Comparison of ENCODE assay signal across 25 cellular contexts in the genomic region with DNA sequence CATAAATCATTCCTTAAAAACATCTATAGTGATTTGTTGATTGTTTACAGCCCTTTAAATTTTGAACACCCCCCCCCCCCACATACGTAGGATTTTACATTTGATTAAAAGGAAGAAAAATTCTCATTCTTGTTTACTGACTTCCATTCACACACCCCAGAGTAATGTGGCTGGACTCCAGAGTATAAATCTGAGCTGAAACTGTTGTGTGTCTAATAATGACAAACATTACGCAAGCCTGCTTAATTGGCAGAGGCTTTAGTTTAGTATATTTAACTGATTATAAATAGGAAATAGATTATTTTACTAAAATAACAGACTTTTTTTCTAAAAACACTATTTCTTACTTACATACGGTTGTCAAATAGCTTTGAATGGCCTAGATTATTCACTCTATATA.
A peak's percentile ranks its signal among the peaks of the same experiment; 100 is the strongest.
DNase-seq lines count a peak whose midpoint lies in the region; ATAC-seq, FAIRE-seq and TF ChIP-seq lines count a peak whose summit lies in the region.
"Had no signal": no experiment of that assay in that cellular context is flagged by ENCODE, and none has a peak within 500 bp of the region (broad histone marks: within the 10 kb centered on the region; RNA-seq: fewer than 3 reads in every experiment).

No MANE protein-coding gene starts in this region.

- no peak overlapping the region for H3K4me3 ChIP-seq in ACC112 (ENCODE audit: low read depth, low read length)
- no peak overlapping the region for H3K4me3 ChIP-seq in LNCaP clone FGC (ENCODE audit: low read depth, low read length)
- H3K4me3 ChIP-seq in HepG2 (replicated peaks in 1 of 3; ENCODE audit: insufficient read depth in 1 of 3, low read depth in 2 of 3, low read length in 3 of 3), result no peak overlapping the region

- TF ChIP-seq CTCF in LNCaP clone FGC (IDR thresholded peaks at IDR 0.05; ENCODE audit: control insufficient read depth, extremely low read depth, insufficient read depth) (no peak), HepG2 (CRISPR knock-in tag; IDR thresholded peaks at IDR 0.05) (no peak), GM10248 (IDR thresholded peaks at IDR 0.05; ENCODE audit: control extremely low read depth, extremely low read depth, low read depth, missing control alignments) (no peak)

- no peak for TF ChIP-seq EP300 in HepG2 (IDR thresholded peaks at IDR 0.05; ENCODE audit: low read depth in 2 of 2, low read length in 2 of 2)
- no peak for TF ChIP-seq EP300 in HepG2 (CRISPR knock-in tag; IDR thresholded peaks at IDR 0.05; ENCODE audit: borderline replicate concordance)

- FAIRE-seq in endometrium (lab: Jason Lieb, UNC) (peak; percentile 54), HepG2 (lab: Jason Lieb, UNC) (no peak)
- FAIRE-seq: D721Med, GM19239 had no signal

- H3K4me1 ChIP-seq in ACC112 (ENCODE audit: control insufficient read depth, insufficient read depth, low read length, unreplicated experiment) (no peaks in the 10 kb centered on the region), HepG2 (ENCODE audit: insufficient read depth, low read length) (no peaks in the 10 kb centered on the region)

- no peak for TF ChIP-seq RAD21 in HepG2 (CRISPR knock-in tag; IDR thresholded peaks at IDR 0.05)

- no peak overlapping the region for H3K9ac ChIP-seq in HepG2 (ENCODE audit: insufficient read depth, low read depth, low read length)
- H3K9ac ChIP-seq: SK-N-SH had no signal

- no peak overlapping the region for H3K4me2 ChIP-seq in HepG2 (ENCODE audit: low read depth, low read length)
- H3K4me2 ChIP-seq: SK-N-SH had no signal

- H3K9me3 ChIP-seq in HepG2 (ENCODE audit: low read length), result no peaks in the 10 kb centered on the region
- H3K9me3 ChIP-seq: SK-N-SH had no signal

- H3K27ac ChIP-seq in ACC112 (ENCODE audit: low read depth, low read length), result no peak overlapping the region
- H3K27ac ChIP-seq in HepG2 (ENCODE audit: extremely low read length, insufficient read depth, low read length), result no peak overlapping the region

- H3K79me2 ChIP-seq in ACC112 (ENCODE audit: control insufficient read depth, insufficient read depth, low read length, unreplicated experiment), result no peaks in the 10 kb centered on the region
- H3K79me2 ChIP-seq in HepG2 (ENCODE audit: insufficient read depth, low read length), result no peaks in the 10 kb centered on the region

- TF ChIP-seq POLR2A in HepG2 (IDR thresholded peaks at IDR 0.05; ENCODE audit: insufficient read depth in 1 of 2, low read depth in 2 of 2, low read length in 2 of 2), result no peak

- CTCF ChIA-PET in HepG2 (lab: Yijun Ruan, JAX; ENCODE audit: low intra/inter-chr PET ratio, low total read pairs), result no interaction called here
- CTCF ChIA-PET in GM10248 (lab: Yijun Ruan, JAX), result no interaction called here

- 35% methylated on average over 3 of the region's 3 CpGs for WGBS in HepG2 (ENCODE audit: low lambda C conversion rate)

- intact Hi-C loops in HepG2 (cut with micrococcal nuclease; ENCODE audit: unreplicated experiment), result no loop called here
- intact Hi-C loops in posterior cingulate gyrus (cut with DNase I), result no loop called here

- in situ Hi-C loops in HepG2 (cut with HindIII; ENCODE audit: extremely low pct_ligation_motif_present, low pct_unique_long_range_greater_than_20kb), result no loop called here

- H2AFZ ChIP-seq in ACC112 (ENCODE audit: low read length, unreplicated experiment), result peak overlapping the region; percentile 34
- H2AFZ ChIP-seq in HepG2 (ENCODE audit: low read length), result no peak overlapping the region

- no peaks in the 10 kb centered on the region for H4K20me1 ChIP-seq in HepG2 (ENCODE audit: insufficient read depth, low read length)

- peak; percentile 31 for DNase-seq in LNCaP clone FGC (ENCODE audit: low read depth)
- no peak for DNase-seq in HepG2 (ENCODE audit: low spot score)
- DNase-seq in posterior cingulate gyrus, result no peak
- no peak for DNase-seq in COR-L47 (lab: John Stamatoyannopoulos, UW)
- DNase-seq in GM10248 (ENCODE audit: extremely low spot score), result no peak
- DNase-seq: 8988T; AML-193; DMS53; GDM1; H9; KBM-7; MV-4-11; NCI-H2029 treated with DMSO at 0.1 percent for 48 hours; NCI-H226; NCI-H524; NCI-H774; NK-92 treated with Interleukin-12 subunit alpha and Interleukin-12 subunit beta, amount 100 ng/mL, for 24 hours; SIG-M5; SK-N-SH had no signal

- POLR2A ChIA-PET in HepG2 (lab: Yijun Ruan, JAX), result no interaction called here
- POLR2A ChIA-PET in GM10248 (lab: Yijun Ruan, JAX), result no interaction called here

- H3K36me3 ChIP-seq in ACC112 (ENCODE audit: insufficient read depth, low read length), result no peaks in the 10 kb centered on the region
- no peaks in the 10 kb centered on the region for H3K36me3 ChIP-seq in HepG2 (replicated peaks in 1 of 2; ENCODE audit: control insufficient read depth in 1 of 2, insufficient read depth in 2 of 2, low read length in 2 of 2)

- BruUV-seq in HepG2 (replicated peaks; lab: Mats Ljungman, UMichigan), result no TSS peak

- no peak for ATAC-seq in HepG2
- ATAC-seq in GM18858 (IDR thresholded peaks at IDR 0.05; ENCODE audit: unreplicated experiment), result no peak
- ATAC-seq: Panc1 had no signal

- H3K27me3 ChIP-seq in ACC112 (ENCODE audit: insufficient read depth, low read length) (no peaks in the 10 kb centered on the region), HepG2 (ENCODE audit: control insufficient read depth in 1 of 2, insufficient read depth in 2 of 2, low read length in 2 of 2) (no peaks in the 10 kb centered on the region)

TF ChIP-seq in HepG2, 621 proteins besides CTCF, POLR2A, EP300 and RAD21:
- TF ChIP-seq, protein P1, sequence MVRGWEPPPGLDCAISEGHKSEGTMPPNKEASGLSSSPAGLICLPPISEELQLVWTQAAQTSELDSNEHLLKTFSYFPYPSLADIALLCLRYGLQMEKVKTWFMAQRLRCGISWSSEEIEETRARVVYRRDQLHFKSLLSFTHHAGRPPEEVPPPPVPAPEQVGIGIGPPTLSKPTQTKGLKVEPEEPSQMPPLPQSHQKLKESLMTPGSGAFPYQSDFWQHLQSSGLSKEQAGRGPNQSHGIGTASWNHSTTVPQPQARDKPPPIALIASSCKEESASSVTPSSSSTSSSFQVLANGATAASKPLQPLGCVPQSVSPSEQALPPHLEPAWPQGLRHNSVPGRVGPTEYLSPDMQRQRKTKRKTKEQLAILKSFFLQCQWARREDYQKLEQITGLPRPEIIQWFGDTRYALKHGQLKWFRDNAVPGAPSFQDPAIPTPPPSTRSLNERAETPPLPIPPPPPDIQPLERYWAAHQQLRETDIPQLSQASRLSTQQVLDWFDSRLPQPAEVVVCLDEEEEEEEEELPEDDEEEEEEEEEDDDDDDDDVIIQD (CRISPR knock-in tag; IDR thresholded peaks at IDR 0.05; ENCODE audit: low read depth), result no peak
- 0 out of 2 replicates have a peak, but pooled peaks have one; percentile 13 for TF ChIP-seq CEBPB (IDR thresholded peaks at IDR 0.05; ENCODE audit: borderline replicate concordance, low read depth, low read length)
- TF ChIP-seq ZBTB1 (CRISPR knock-in tag; IDR thresholded peaks at IDR 0.05; ENCODE audit: borderline replicate concordance), result no peak
